In the genomic region with DNA sequence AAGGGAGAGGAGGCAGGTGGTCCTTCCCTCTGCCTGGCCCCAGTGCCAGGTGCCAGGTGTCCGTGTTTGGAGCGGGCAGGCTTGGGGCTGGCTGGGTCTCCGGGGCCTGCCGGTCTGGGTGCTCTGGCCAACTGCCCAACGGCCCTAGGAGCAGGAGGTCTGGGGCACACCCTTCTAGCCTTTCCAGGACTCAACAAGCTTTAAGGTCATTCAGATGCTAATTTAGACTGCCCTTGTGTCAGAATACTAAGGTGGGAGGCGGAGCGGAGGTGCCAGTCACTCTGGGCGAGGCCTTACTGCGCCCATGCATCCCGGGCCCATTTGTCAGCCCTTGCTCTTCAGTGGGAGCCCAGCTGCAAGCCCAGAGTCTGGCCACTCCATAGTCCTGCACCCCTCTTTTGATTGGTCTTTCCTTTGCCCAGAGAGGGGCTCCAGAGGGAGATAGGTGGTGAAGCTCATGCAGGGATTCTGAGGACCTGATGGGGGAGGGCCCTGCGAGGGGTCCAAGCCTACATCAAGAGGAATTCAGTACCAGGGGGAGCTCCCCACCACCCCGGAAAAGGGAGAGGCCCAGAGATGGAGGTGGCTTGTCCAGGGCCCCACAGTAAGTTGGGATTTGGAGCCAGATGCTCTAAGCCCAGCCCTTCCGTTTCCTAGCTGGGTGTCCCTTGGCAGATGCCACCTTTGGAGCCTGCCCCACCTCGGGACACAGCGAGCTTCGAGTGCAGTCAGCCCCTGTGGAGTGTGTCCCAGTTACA, we compare ENCODE assay signal across 12 cellular contexts. TPM values are rescaled to one million over a fixed set of nuclear protein-coding genes. Genes with fewer than 3 reads are reported as not detected.
DNase-seq lines count a peak whose midpoint lies in the region; ATAC-seq and TF ChIP-seq lines count a peak whose summit lies in the region.
"Had no signal": no experiment of that assay in that cellular context is flagged by ENCODE, and none has a peak within 500 bp of the region (broad histone marks: within the 10 kb centered on the region; RNA-seq: fewer than 3 reads in every experiment).

No MANE protein-coding gene starts in this region.

- peak; percentile 89 for DNase-seq in H7
- DNase-seq in Panc1 (ENCODE audit: low read depth, low spot score), result no peak
- DNase-seq in left ventricle myocardium superior, result peak; percentile 67
- peak; percentile 19 to 66 for DNase-seq in psoas muscle
- DNase-seq in activated CD8-positive, alpha-beta memory T cell treated with anti-CD3 and anti-CD28 coated beads, Interleukin-2, amount 10 ng/mL, durations not matched to agents 7 days and 5 days, result no peak
- no peak for DNase-seq in activated CD8-positive, alpha-beta T cell treated with anti-CD3 and anti-CD28 coated beads for 36 hours
- DNase-seq: activated gamma-delta T cell, DMS53, NCI-H1694 had no signal

- POLR2A ChIA-PET in Panc1 (lab: Charles Lee), result interaction anchor here (0.5 to 0.6 kb wide), 2 partner anchors 9 to 54 kb away, joined by 3 to 5 read pairs; no protein-coding TSS in a partner anchor
- POLR2A ChIA-PET in activated CD8-positive, alpha-beta T cell treated with anti-CD3 and anti-CD28 coated beads for 36 hours (lab: Charles Lee), result interaction anchor here (0.6 to 6.5 kb wide), 7 partner anchors 13 to 58 kb away, joined by 3 to 79 read pairs (median 3); a partner anchor contains a TSS

- intact Hi-C loops in Panc1 (cut with micrococcal nuclease; ENCODE audit: unreplicated experiment), result no loop called here
- intact Hi-C loops in left ventricle myocardium superior (cut with micrococcal nuclease), result no loop called here
- intact Hi-C loops in psoas muscle (cut with DNase I), result no loop called here
- intact Hi-C loops in activated CD8-positive, alpha-beta T cell treated with anti-CD3 and anti-CD28 coated beads for 36 hours (cut with micrococcal nuclease), result no loop called here

- TF ChIP-seq CTCF in Panc1 (IDR thresholded peaks at IDR 0.05), result no peak
- no peak for TF ChIP-seq CTCF in psoas muscle (IDR thresholded peaks at IDR 0.05)
- no peak for TF ChIP-seq CTCF in activated CD8-positive, alpha-beta T cell treated with anti-CD3 and anti-CD28 coated beads for 36 hours (IDR thresholded peaks at IDR 0.05)

- H3K27ac ChIP-seq in Panc1 (ENCODE audit: low read length) (no peak overlapping the region), psoas muscle (peak overlapping the region; percentile 85)
- H3K27ac ChIP-seq: VCaP had no signal

- H3K4me3 Mint-ChIP-seq in activated CD8-positive, alpha-beta memory T cell treated with anti-CD3 and anti-CD28 coated beads, Interleukin-2, amount 10 ng/mL, durations not matched to agents 7 days and 5 days, result no peak overlapping the region
- H3K4me3 Mint-ChIP-seq in activated CD8-positive, alpha-beta T cell treated with anti-CD3 and anti-CD28 coated beads for 36 hours, result no peak overlapping the region

- ATAC-seq in Panc1 (0 out of 2 replicates have a peak, but pooled peaks have one; percentile 1), left ventricle myocardium superior (peak; percentile 50), psoas muscle (peak in 3 of 4 donors; percentile 4 to 27 (median 20)), GM18868 (IDR thresholded peaks at IDR 0.05; ENCODE audit: unreplicated experiment) (no peak)
- no peak for ATAC-seq in activated CD8-positive, alpha-beta memory T cell treated with anti-CD3 and anti-CD28 coated beads, Interleukin-2, amount 10 ng/mL, durations not matched to agents 7 days and 5 days
- ATAC-seq in activated CD8-positive, alpha-beta T cell treated with anti-CD3 and anti-CD28 coated beads for 36 hours, result no peak

- H3K4me1 ChIP-seq in Panc1 (ENCODE audit: control insufficient read depth, insufficient read depth, low read length), result peaks cover 11% of the 10 kb centered on the region
- H3K4me1 ChIP-seq in psoas muscle, result peaks cover 69% of the 10 kb centered on the region

- H3K9me3 Mint-ChIP-seq in activated CD8-positive, alpha-beta memory T cell treated with anti-CD3 and anti-CD28 coated beads, Interleukin-2, amount 10 ng/mL, durations not matched to agents 7 days and 5 days (ENCODE audit: low read depth), result no peaks in the 10 kb centered on the region
- no peaks in the 10 kb centered on the region for H3K9me3 Mint-ChIP-seq in activated CD8-positive, alpha-beta T cell treated with anti-CD3 and anti-CD28 coated beads for 36 hours

- peaks cover 7% of the 10 kb centered on the region for H3K36me3 ChIP-seq in H7 (replicated peaks; ENCODE audit: control insufficient read depth, insufficient read depth, low read length)
- 0 out of 2 replicates have a peak, but pooled peaks cover 5% of the 10 kb centered on the region for H3K36me3 ChIP-seq in Panc1 (ENCODE audit: control insufficient read depth, insufficient read depth, low read length)
- H3K36me3 ChIP-seq in psoas muscle (ENCODE audit: insufficient read depth in 1 of 2, low read depth in 1 of 2), result peaks cover 2 to 31% of the 10 kb centered on the region in 2 donors

- H3K27ac Mint-ChIP-seq in activated CD8-positive, alpha-beta memory T cell treated with anti-CD3 and anti-CD28 coated beads, Interleukin-2, amount 10 ng/mL, durations not matched to agents 7 days and 5 days, result no peak overlapping the region
- H3K27ac Mint-ChIP-seq in activated CD8-positive, alpha-beta T cell treated with anti-CD3 and anti-CD28 coated beads for 36 hours, result no peak overlapping the region

- H3K27me3 Mint-ChIP-seq in activated CD8-positive, alpha-beta memory T cell treated with anti-CD3 and anti-CD28 coated beads, Interleukin-2, amount 10 ng/mL, durations not matched to agents 7 days and 5 days, result no peaks in the 10 kb centered on the region
- H3K27me3 Mint-ChIP-seq in activated CD8-positive, alpha-beta T cell treated with anti-CD3 and anti-CD28 coated beads for 36 hours, result no peaks in the 10 kb centered on the region

- H3K9me3 ChIP-seq in Panc1 (ENCODE audit: control insufficient read depth, insufficient read depth, low read depth, low read length), result no peaks in the 10 kb centered on the region
- H3K9me3 ChIP-seq in psoas muscle, result no peaks in the 10 kb centered on the region

- H3K4me1 Mint-ChIP-seq in activated CD8-positive, alpha-beta memory T cell treated with anti-CD3 and anti-CD28 coated beads, Interleukin-2, amount 10 ng/mL, durations not matched to agents 7 days and 5 days, result peaks cover 10% of the 10 kb centered on the region
- peaks cover 37% of the 10 kb centered on the region for H3K4me1 Mint-ChIP-seq in activated CD8-positive, alpha-beta T cell treated with anti-CD3 and anti-CD28 coated beads for 36 hours (ENCODE audit: low read depth)

- CTCF ChIA-PET in Panc1 (lab: Charles Lee), result interaction anchor here (0.7 kb wide), 1 partner anchor 44 kb away, joined by 4 read pairs; no protein-coding TSS in a partner anchor
- CTCF ChIA-PET in activated CD8-positive, alpha-beta memory T cell treated with anti-CD3 and anti-CD28 coated beads, Interleukin-2, amount 10 ng/mL, durations not matched to agents 7 days and 5 days (lab: Charles Lee), result interaction anchor here (1.4 kb wide), 1 partner anchor 132 kb away, joined by 4 read pairs; no protein-coding TSS in a partner anchor
- CTCF ChIA-PET in activated CD8-positive, alpha-beta T cell treated with anti-CD3 and anti-CD28 coated beads for 36 hours (lab: Charles Lee), result interaction anchor here (1.1 to 1.7 kb wide), 3 partner anchors 8 to 12 kb away, joined by 3 to 4 read pairs (median 3); no protein-coding TSS in a partner anchor

- no TSS peak for BruUV-seq in Panc1 (replicated peaks; lab: Mats Ljungman, UMichigan)

- no peak overlapping the region for H3K4me3 ChIP-seq in H7 (ENCODE audit: insufficient read depth, low read depth, low read length)
- H3K4me3 ChIP-seq in Panc1 (ENCODE audit: low read depth in 2 of 2, low read length in 2 of 2), result no peak overlapping the region
- H3K4me3 ChIP-seq in psoas muscle, result peak overlapping the region; percentile 67

- peaks cover 13% of the 10 kb centered on the region for H3K36me3 Mint-ChIP-seq in activated CD8-positive, alpha-beta memory T cell treated with anti-CD3 and anti-CD28 coated beads, Interleukin-2, amount 10 ng/mL, durations not matched to agents 7 days and 5 days
- peaks cover 16% of the 10 kb centered on the region for H3K36me3 Mint-ChIP-seq in activated CD8-positive, alpha-beta T cell treated with anti-CD3 and anti-CD28 coated beads for 36 hours (ENCODE audit: low read depth)

- H3K27me3 ChIP-seq in H7 (ENCODE audit: control insufficient read depth, insufficient read depth, low read length) (peaks cover 7% of the 10 kb centered on the region), Panc1 (ENCODE audit: control insufficient read depth, insufficient read depth, low read length) (no peaks in the 10 kb centered on the region), psoas muscle (ENCODE audit: insufficient read depth in 3 of 3, low read length in 2 of 3) (no peaks in the 10 kb centered on the region)

- in situ Hi-C loops in Panc1 (cut with HindIII; ENCODE audit: low pct_unique_long_range_greater_than_20kb, low sequenced_read_pairs), result no loop called here

- 11 to 28% (median 12%) methylated on average over 16 of the region's 16 CpGs for WGBS in psoas muscle, 3 donors

RNA-seq across cellular contexts. Expression of a gene that starts 1.3 kb away (rescaled TPM):
- total RNA-seq in H7 (2014; rRNA removed; shearing (Covaris generic)), result 2.7 and 4.5 TPM in 2 replicates
- total RNA-seq in Panc1 (2021; ENCODE audit: unreplicated experiment) (1.3 TPM), left ventricle myocardium superior (967 TPM), psoas muscle (100 to 1,000 TPM; 214 to 449 (median 298) TPM)
- polyA plus RNA-seq in Panc1 (2012; ENCODE audit: insufficient read length), result 0.99 TPM
- 1,000 to 10,000 TPM in 1 of 3 donors, 100 to 1,000 TPM in 2; 285 to 1,581 (median 569) TPM for polyA plus RNA-seq in psoas muscle
- total RNA-seq in activated CD8-positive, alpha-beta memory T cell treated with anti-CD3 and anti-CD28 coated beads, Interleukin-2, amount 10 ng/mL, durations not matched to agents 7 days and 5 days, result under 1 TPM in 1 of 2 experiments, not detected in 1; 0.58 TPM
- under 1 TPM in 1 of 2 experiments, not detected in 1; 0.49 TPM for total RNA-seq in activated CD8-positive, alpha-beta T cell treated with anti-CD3 and anti-CD28 coated beads for 36 hours

RNA-seq across cellular contexts. Expression of a gene that starts 18.3 kb away (rescaled TPM):
- total RNA-seq in H7 (2014; rRNA removed; shearing (Covaris generic)), result 16.9 and 17.0 TPM in 2 replicates
- total RNA-seq in Panc1 (2021; ENCODE audit: unreplicated experiment) (36.9 TPM), left ventricle myocardium superior (17.6 TPM), psoas muscle (10 to 100 TPM in 3 of 4 donors, 1 to 10 TPM in 1; 7.7 to 13.1 (median 10.4) TPM)
- 25.4 TPM for polyA plus RNA-seq in Panc1 (2012; ENCODE audit: insufficient read length)
- polyA plus RNA-seq in psoas muscle, result 1 to 10 TPM; 7.1 to 9.6 (median 7.1) TPM
- total RNA-seq in activated CD8-positive, alpha-beta memory T cell treated with anti-CD3 and anti-CD28 coated beads, Interleukin-2, amount 10 ng/mL, durations not matched to agents 7 days and 5 days, result 10 to 100 TPM; 41.8 to 41.9 TPM
- 10 to 100 TPM; 35.4 to 37.2 TPM for total RNA-seq in activated CD8-positive, alpha-beta T cell treated with anti-CD3 and anti-CD28 coated beads for 36 hours

RNA-seq across cellular contexts. Expression of a gene that starts 19.6 kb away (rescaled TPM):
- total RNA-seq in H7 (2014; rRNA removed; shearing (Covaris generic)), result 43.0 and 63.8 TPM in 2 replicates
- total RNA-seq in Panc1 (2021; ENCODE audit: unreplicated experiment), result 111 TPM
- polyA plus RNA-seq in Panc1 (2012; ENCODE audit: insufficient read length), result 215 TPM
- 31.2 TPM for total RNA-seq in left ventricle myocardium superior
- total RNA-seq in psoas muscle, result 10 to 100 TPM; 33.4 to 45.1 (median 38.7) TPM
- polyA plus RNA-seq in psoas muscle, result 10 to 100 TPM; 35.5 to 66.7 (median 53.0) TPM
- 100 to 1,000 TPM; 148 to 153 TPM for total RNA-seq in activated CD8-positive, alpha-beta memory T cell treated with anti-CD3 and anti-CD28 coated beads, Interleukin-2, amount 10 ng/mL, durations not matched to agents 7 days and 5 days
- 100 to 1,000 TPM; 108 to 110 TPM for total RNA-seq in activated CD8-positive, alpha-beta T cell treated with anti-CD3 and anti-CD28 coated beads for 36 hours

RNA-seq across cellular contexts. Expression of a gene that starts 40.1 kb away (rescaled TPM):
- total RNA-seq in H7 (2014; rRNA removed; shearing (Covaris generic)), result 12.9 and 15.8 TPM in 2 replicates
- 0.62 TPM for total RNA-seq in Panc1 (2021; ENCODE audit: unreplicated experiment)
- polyA plus RNA-seq in Panc1 (2012; ENCODE audit: insufficient read length), result 1.2 TPM
- 18.4 TPM for total RNA-seq in left ventricle myocardium superior
- 10 to 100 TPM in 3 of 4 donors, 1 to 10 TPM in 1; 6.9 to 22.0 (median 14.6) TPM for total RNA-seq in psoas muscle
- polyA plus RNA-seq in psoas muscle, result 1 to 10 TPM; 2.8 to 7.8 (median 5.9) TPM
- total RNA-seq in activated CD8-positive, alpha-beta memory T cell treated with anti-CD3 and anti-CD28 coated beads, Interleukin-2, amount 10 ng/mL, durations not matched to agents 7 days and 5 days, result 1 to 10 TPM; 4.0 to 6.6 TPM
- total RNA-seq in activated CD8-positive, alpha-beta T cell treated with anti-CD3 and anti-CD28 coated beads for 36 hours, result 10 to 100 TPM; 29.1 to 30.4 TPM
- total RNA-seq: HT-29 had no signal

RNA-seq across cellular contexts. Expression of a gene that starts 59.3 kb away (rescaled TPM):
- total RNA-seq in H7 (2014; rRNA removed; shearing (Covaris generic)), result 134 and 136 TPM in 2 replicates
- 195 TPM for total RNA-seq in Panc1 (2021; ENCODE audit: unreplicated experiment)
- 263 TPM for polyA plus RNA-seq in Panc1 (2012; ENCODE audit: insufficient read length)
- 92.9 TPM for total RNA-seq in left ventricle myocardium superior
- total RNA-seq in psoas muscle, result 100 to 1,000 TPM in 3 of 4 donors, 10 to 100 TPM in 1; 79.2 to 127 (median 119) TPM
- 10 to 100 TPM; 57.3 to 87.1 (median 81.3) TPM for polyA plus RNA-seq in psoas muscle
- total RNA-seq in activated CD8-positive, alpha-beta memory T cell treated with anti-CD3 and anti-CD28 coated beads, Interleukin-2, amount 10 ng/mL, durations not matched to agents 7 days and 5 days, result 100 to 1,000 TPM; 130 to 158 TPM
- total RNA-seq in activated CD8-positive, alpha-beta T cell treated with anti-CD3 and anti-CD28 coated beads for 36 hours, result 100 to 1,000 TPM; 243 to 251 TPM

Comparison
In these comparisons a context has a peak if more than half of its experiments do, and no peak if none do; other contexts are left out.
1. DNase-seq: peak in H7 (single experiment), left ventricle myocardium superior (single experiment) and psoas muscle (2 of 2); none in Panc1 (single experiment), activated CD8-positive, alpha-beta memory T cell treated with anti-CD3 and anti-CD28 coated beads, Interleukin-2, amount 10 ng/mL, durations not matched to agents 7 days and 5 days (single experiment) and activated CD8-positive, alpha-beta T cell treated with anti-CD3 and anti-CD28 coated beads for 36 hours (single experiment).
2. ATAC-seq: peak in Panc1 (single experiment), left ventricle myocardium superior (single experiment) and psoas muscle (3 of 4); none in GM18868 (single experiment), activated CD8-positive, alpha-beta memory T cell treated with anti-CD3 and anti-CD28 coated beads, Interleukin-2, amount 10 ng/mL, durations not matched to agents 7 days and 5 days (single experiment) and activated CD8-positive, alpha-beta T cell treated with anti-CD3 and anti-CD28 coated beads for 36 hours (single experiment).
3. RNA of a gene that starts 1.3 kb away (total RNA-seq): 967 TPM in left ventricle myocardium superior (single experiment) and 214 to 449 TPM in psoas muscle; 2.7 to 4.5 TPM in H7, 1.3 TPM in Panc1 (single experiment), 0.58 TPM in activated CD8-positive, alpha-beta memory T cell treated with anti-CD3 and anti-CD28 coated beads, Interleukin-2, amount 10 ng/mL, durations not matched to agents 7 days and 5 days and 0.49 TPM in activated CD8-positive, alpha-beta T cell treated with anti-CD3 and anti-CD28 coated beads for 36 hours; every median in the first group is over 10 times any median in the second.